ENCODE assay signal across 8 cellular contexts in the genomic region with DNA sequence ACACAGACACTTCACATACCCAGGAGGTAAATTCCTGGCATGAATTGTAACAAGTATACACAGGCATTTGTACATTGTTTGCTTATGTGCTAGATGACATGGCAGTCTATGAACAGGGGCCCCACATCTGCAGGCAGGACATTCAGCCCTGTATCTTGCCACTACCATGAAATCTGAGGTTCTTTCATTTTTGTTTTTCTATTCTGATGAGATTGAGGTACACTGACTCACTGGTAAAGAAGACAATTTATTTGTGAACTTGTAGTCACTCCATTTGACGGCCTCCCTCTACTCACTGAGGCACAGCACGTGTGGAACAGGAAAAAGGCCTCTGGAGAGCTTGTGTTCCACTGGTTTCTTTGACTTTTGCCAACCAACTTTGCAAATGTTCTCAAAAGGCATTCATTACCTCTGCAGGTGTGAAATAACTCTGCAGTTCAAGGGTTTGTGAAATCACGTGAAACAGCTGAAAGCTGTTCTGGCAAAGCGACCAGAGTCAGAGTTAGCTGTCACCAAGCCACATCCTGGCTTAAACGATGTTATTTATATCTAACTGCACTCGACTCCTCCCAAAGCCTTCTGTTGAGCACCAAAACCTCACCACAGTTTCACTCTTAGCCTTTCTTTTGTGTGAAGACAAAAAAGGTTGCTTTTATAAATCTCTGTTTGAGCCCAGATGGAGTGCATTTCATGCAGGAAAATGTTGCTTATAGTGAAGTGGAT.
DNase-seq lines count a peak whose midpoint lies in the region; ATAC-seq and TF ChIP-seq lines count a peak whose summit lies in the region.

No MANE protein-coding gene starts in this region.

- H3K4me1 Mint-ChIP-seq in CD8-positive, alpha-beta memory T cell = peaks cover 74 to 84% (median 83%) of the 10 kb centered on the region in 3 donors
- H3K4me1 Mint-ChIP-seq in IgD-negative memory B cell = peaks cover 31 to 40% (median 40%) of the 10 kb centered on the region in 3 donors

- peaks cover 64% of the 10 kb centered on the region for H3K4me1 ChIP-seq in CD8-positive, alpha-beta memory T cell (ENCODE audit: insufficient read depth, low read length)
- H3K4me1 ChIP-seq in lower lobe of right lung (no peaks in the 10 kb centered on the region), upper lobe of left lung (peaks cover 5 to 13% (median 11%) of the 10 kb centered on the region in 4 donors)

- H3K36me3 Mint-ChIP-seq in CD8-positive, alpha-beta memory T cell = peaks cover 0 to 12% (median 3%) of the 10 kb centered on the region in 3 donors
- no peaks in the 10 kb centered on the region for H3K36me3 Mint-ChIP-seq in IgD-negative memory B cell

- peak overlapping the region; percentile 85 to 98 (median 92) for H3K27ac Mint-ChIP-seq in CD8-positive, alpha-beta memory T cell
- peak overlapping the region; percentile 65 to 93 (median 77) for H3K27ac Mint-ChIP-seq in IgD-negative memory B cell

- TF ChIP-seq POLR2A in upper lobe of left lung (IDR thresholded peaks at IDR 0.05) (no peak), erythroblast (IDR thresholded peaks at IDR 0.05; ENCODE audit: low read length) (no peak)

- POLR2A ChIA-PET in CD8-positive, alpha-beta memory T cell (lab: Charles Lee) = interaction anchor here (1.0 to 1.2 kb wide), 2 partner anchors 19 to 26 kb away, joined by 4 to 9 read pairs; no protein-coding TSS in a partner anchor

- CTCF ChIA-PET in CD8-positive, alpha-beta memory T cell (lab: Charles Lee) = interaction anchor here (1.0 to 2.1 kb wide), 4 partner anchors 25 to 407 kb away, joined by 3 to 6 read pairs (median 4); no protein-coding TSS in a partner anchor

- peak; percentile 21 to 85 (median 81) for DNase-seq in CD8-positive, alpha-beta memory T cell
- DNase-seq in activated CD8-positive, alpha-beta memory T cell treated with anti-CD3 and anti-CD28 coated beads for 4 hours (ENCODE audit: low read depth in 2 of 2) = peak; percentile 25 to 41
- DNase-seq in lower lobe of right lung (no peak), upper lobe of left lung (peak in 1 of 2 donors; percentile 21), erythroblast (lab: John Stamatoyannopoulos, UW) (no peak), amniotic stem cell (lab: John Stamatoyannopoulos, UW) (no peak)

- intact Hi-C loops in lower lobe of right lung (cut with DNase I) = no loop called here

- peak overlapping the region; percentile 31 for H3K4me3 ChIP-seq in CD8-positive, alpha-beta memory T cell (ENCODE audit: low read length)
- H3K4me3 ChIP-seq in lower lobe of right lung (no peak overlapping the region), upper lobe of left lung (no peak overlapping the region)

- TF ChIP-seq CTCF in lower lobe of right lung (IDR thresholded peaks at IDR 0.05) = no peak
- no peak for TF ChIP-seq CTCF in upper lobe of left lung (IDR thresholded peaks at IDR 0.05)

- no peak for TF ChIP-seq EP300 in upper lobe of left lung (IDR thresholded peaks at IDR 0.05)

- H3K27me3 ChIP-seq in CD8-positive, alpha-beta memory T cell (ENCODE audit: insufficient read depth, low read length, poor library complexity, severe bottlenecking) = no peaks in the 10 kb centered on the region
- H3K27me3 ChIP-seq in lower lobe of right lung (ENCODE audit: low read depth) (no peaks in the 10 kb centered on the region), upper lobe of left lung (no peaks in the 10 kb centered on the region)

- 19 to 28% methylated on average over 6 of the region's 6 CpGs for WGBS in upper lobe of left lung, 2 donors

- H3K27ac ChIP-seq in CD8-positive, alpha-beta memory T cell (ENCODE audit: low read depth, low read length) = peak overlapping the region; percentile 44
- peak overlapping the region; percentile 54 for H3K27ac ChIP-seq in lower lobe of right lung
- peak overlapping the region in 3 of 4 donors; percentile 8 to 53 (median 23) for H3K27ac ChIP-seq in upper lobe of left lung

- ATAC-seq in GM21423 (IDR thresholded peaks at IDR 0.05; ENCODE audit: unreplicated experiment) = peak; percentile 95
- peak; percentile 79 to 80 for ATAC-seq in lower lobe of right lung
- ATAC-seq in upper lobe of left lung (ENCODE audit: low FRiP score in 2 of 2) = peak; percentile 52 to 71

- H3K27me3 Mint-ChIP-seq in CD8-positive, alpha-beta memory T cell = no peaks in the 10 kb centered on the region
- H3K27me3 Mint-ChIP-seq in IgD-negative memory B cell = no peaks in the 10 kb centered on the region

- H3K9me3 Mint-ChIP-seq in CD8-positive, alpha-beta memory T cell = no peaks in the 10 kb centered on the region
- peaks cover 0 to 5% (median 0%) of the 10 kb centered on the region in 3 donors for H3K9me3 Mint-ChIP-seq in IgD-negative memory B cell

- peak overlapping the region; percentile 18 to 80 (median 72) for H3K4me3 Mint-ChIP-seq in CD8-positive, alpha-beta memory T cell
- H3K4me3 Mint-ChIP-seq in IgD-negative memory B cell = peak overlapping the region; percentile 49 to 90 (median 78)

- no peaks in the 10 kb centered on the region for H3K9me3 ChIP-seq in CD8-positive, alpha-beta memory T cell (ENCODE audit: low read length)
- H3K9me3 ChIP-seq in lower lobe of right lung = no peaks in the 10 kb centered on the region
- no peaks in the 10 kb centered on the region for H3K9me3 ChIP-seq in upper lobe of left lung

- no peaks in the 10 kb centered on the region for H3K36me3 ChIP-seq in CD8-positive, alpha-beta memory T cell (ENCODE audit: insufficient read depth, low read length)
- H3K36me3 ChIP-seq in lower lobe of right lung (no peaks in the 10 kb centered on the region), upper lobe of left lung (no peaks in the 10 kb centered on the region)

Comparison
In these comparisons a context has a peak if more than half of its experiments do, and no peak if none do; other contexts are left out.
1. DNase-seq: peak in CD8-positive, alpha-beta memory T cell (5 of 5) and activated CD8-positive, alpha-beta memory T cell treated with anti-CD3 and anti-CD28 coated beads for 4 hours (2 of 2); none in lower lobe of right lung (single experiment), erythroblast (0 of 2) and amniotic stem cell (single experiment).
2. Peak in every context shown above with its lines, with median percentiles within 50 percentile points of each other: H3K27ac ChIP-seq and ATAC-seq.